ENCODE assay signal across 31 cellular contexts in genomic region chr9:8106362-8106761, GRCh38.
"Had no signal": no experiment of that assay in that cellular context is flagged by ENCODE, and none has a peak within 500 bp of the region (broad histone marks: within the 10 kb centered on the region; RNA-seq: fewer than 3 reads in every experiment).

No MANE protein-coding gene starts in this region.

- H3K4me1 ChIP-seq: adrenal gland, body of pancreas, breast epithelium had no signal

- H3K36me3 ChIP-seq: adrenal gland, brain microvascular endothelial cell, breast epithelium had no signal

- H3K27ac ChIP-seq: adrenal gland, body of pancreas, brain microvascular endothelial cell, breast epithelium, VCaP had no signal

- H3K4me3 ChIP-seq: adrenal gland, body of pancreas, breast epithelium had no signal

- H3K9me3 ChIP-seq: adrenal gland, body of pancreas, breast epithelium had no signal

- H3K27me3 ChIP-seq: adrenal gland, body of pancreas, brain microvascular endothelial cell, breast epithelium had no signal

- ATAC-seq: activated CD8-positive, alpha-beta T cell treated with anti-CD3 and anti-CD28 coated beads for 36 hours; activated naive CD4-positive, alpha-beta T cell treated with anti-CD3 and anti-CD28 coated beads, Interleukin-2, amount 50 U/mL, for 72 hours; activated T-cell treated with anti-CD3 and anti-CD28 coated beads, Interleukin-2, amount 50 U/mL, for 4 hours; activated T-cell treated with anti-CD3 and anti-CD28 coated beads, Interleukin-2, amount 50 U/mL, for 72 hours; activated T-helper 17 cell treated with anti-CD3 and anti-CD28 coated beads, Interleukin-2, amount 50 U/mL, for 72 hours; body of pancreas had no signal

- DNase-seq: activated B cell treated with CpG ODN at 0.5 μM for 24 hours; activated CD4-positive, alpha-beta memory T cell treated with anti-CD3 and anti-CD28 coated beads for 36 hours; activated CD4-positive, alpha-beta T cell treated with anti-CD3 and anti-CD28 coated beads for 4 hours; activated CD4-positive, alpha-beta T cell treated with anti-CD3 and anti-CD28 coated beads, Interleukin-2, amount 10 ng/mL, durations not matched to agents 24 days and 14 days; activated CD4-positive, alpha-beta T cell treated with anti-CD3 and anti-CD28 coated beads, Interleukin-2, amount 50 U/mL, for 1 hour; activated CD4-positive, alpha-beta T cell treated with anti-CD3 and anti-CD28 coated beads, Interleukin-2, amount 50 U/mL, for 4 hours; activated CD4-positive, CD25-positive, alpha-beta regulatory T cell treated with anti-CD3 and anti-CD28 coated beads, Interleukin-2, amount 50 U/mL, for 72 hours; activated CD8-positive, alpha-beta memory T cell treated with anti-CD3 and anti-CD28 coated beads, Interleukin-2, amount 50 U/mL, for 4 hours; activated CD8-positive, alpha-beta T cell treated with anti-CD3 and anti-CD28 coated beads for 36 hours; activated effector memory CD4-positive, alpha-beta T cell treated with anti-CD3 and anti-CD28 coated beads, Interleukin-2, amount 50 U/mL, for 16 hours; activated gamma-delta T cell treated with Interleukin-2 at 50 U/mL for 16 hours; activated naive CD4-positive, alpha-beta T cell; activated naive CD4-positive, alpha-beta T cell treated with anti-CD3 and anti-CD28 coated beads for 36 hours; activated naive CD4-positive, alpha-beta T cell treated with anti-CD3 and anti-CD28 coated beads, Interleukin-2, amount 50 U/mL, for 16 hours; activated naive CD8-positive, alpha-beta T cell treated with anti-CD3 and anti-CD28 coated beads for 36 hours; activated T-cell treated with anti-CD3 and anti-CD28 coated beads for 4 hours; activated T-cell treated with anti-CD3 and anti-CD28 coated beads, Interleukin-2, amount 50 U/mL, for 1 hour; activated T-cell treated with anti-CD3 and anti-CD28 coated beads, Interleukin-2, amount 50 U/mL, for 4 hours; activated T-cell treated with anti-CD3 and anti-CD28 coated beads, Interleukin-2, amount 50 U/mL, for 72 hours; adrenal gland; amniotic stem cell; aorta; body of pancreas; brain microvascular endothelial cell; central memory CD4-positive, alpha-beta T cell; T-helper 2 cell; T-helper 9 cell had no signal
